20 cellular contexts compared by ENCODE assay signal in genomic region chr10:87691515-87692070, GRCh38. TPM values are rescaled to one million over a fixed set of nuclear protein-coding genes. Genes with fewer than 3 reads are reported as not detected.
DNase-seq lines count a peak whose midpoint lies in the region; ATAC-seq, FAIRE-seq and TF ChIP-seq lines count a peak whose summit lies in the region.
"Had no signal": no experiment of that assay in that cellular context is flagged by ENCODE, and none has a peak within 500 bp of the region (broad histone marks: within the 10 kb centered on the region; RNA-seq: fewer than 3 reads in every experiment).

No MANE protein-coding gene starts in this region.

- no peaks in the 10 kb centered on the region for H3K9me2 ChIP-seq in OCI-LY7 (ENCODE audit: insufficient read depth, low read length)

- no peak for TF ChIP-seq CTCF in neutrophil (IDR thresholded peaks at IDR 0.05)
- TF ChIP-seq CTCF in OCI-LY7 (conservative IDR thresholded peaks at IDR 0.05; ENCODE audit: low read length), result no peak

- no TSS peak for BruUV-seq in OCI-LY7 (replicated peaks; lab: Mats Ljungman, UMichigan)

- intact Hi-C loops in sciatic nerve (cut with DNase I) (no loop called here), OCI-LY7 (cut with micrococcal nuclease; ENCODE audit: unreplicated experiment) (no loop called here)

- POLR2A ChIA-PET in OCI-LY7 (lab: Charles Lee), result interaction anchor here (1.2 kb wide), 1 partner anchor 65 kb away, joined by 4 read pairs; no protein-coding TSS in a partner anchor

- H3K36me3 ChIP-seq in neutrophil (no peaks in the 10 kb centered on the region), OCI-LY7 (ENCODE audit: insufficient read depth, low read length) (no peaks in the 10 kb centered on the region)
- H3K36me3 ChIP-seq: gastroesophageal sphincter, SJCRH30 had no signal

- H2AFZ ChIP-seq in OCI-LY7 (ENCODE audit: low read length), result no peak overlapping the region

- CTCF ChIA-PET in OCI-LY7 (lab: Charles Lee; ENCODE audit: unreplicated experiment), result no interaction called here

- DNase-seq in H54 (ENCODE audit: insufficient read length, low spot score), result no peak
- peak; percentile 66 for DNase-seq in NCI-H226
- peak; percentile 19 for DNase-seq in dermis blood vessel endothelial cell
- DNase-seq in sciatic nerve (ENCODE audit: low spot score), result no peak
- DNase-seq in OCI-LY7 (ENCODE audit: low spot score), result no peak
- DNase-seq in activated CD4-positive, alpha-beta T cell treated with anti-CD3 and anti-CD28 coated beads for 48 hours, result no peak
- DNase-seq: activated CD4-positive, CD25-positive, alpha-beta regulatory T cell treated with anti-CD3 and anti-CD28 coated beads, Interleukin-2, amount 50 U/mL, for 72 hours; activated naive CD8-positive, alpha-beta T cell treated with anti-CD3 and anti-CD28 coated beads, Interleukin-2, amount 50 U/mL, for 24 hours; CD4-positive, alpha-beta memory T cell; cortex of kidney; NCI-H1417; NCI-H2171; NCI-H69; right cardiac atrium; SJCRH30; stimulated activated CD4-positive, alpha-beta T cell treated with anti-CD3 and anti-CD28 coated beads, Interleukin-15, amount 100 ng/mL, for 24 hours had no signal

- ATAC-seq in sciatic nerve, result no peak
- ATAC-seq: activated naive CD8-positive, alpha-beta T cell treated with anti-CD3 and anti-CD28 coated beads, Interleukin-2, amount 50 U/mL, for 24 hours; gastroesophageal sphincter; left lobe of liver had no signal

- no peaks in the 10 kb centered on the region for H3K79me2 ChIP-seq in OCI-LY7 (ENCODE audit: insufficient read depth, low read depth, low read length)

- H3K27ac ChIP-seq in neutrophil, result peak overlapping the region; percentile 73
- H3K27ac ChIP-seq in OCI-LY7 (ENCODE audit: low read depth, low read length, poor library complexity, severe bottlenecking), result no peak overlapping the region
- H3K27ac ChIP-seq: gastroesophageal sphincter, KMS-11, SJCRH30 had no signal

- no peaks in the 10 kb centered on the region for H4K20me1 ChIP-seq in OCI-LY7 (ENCODE audit: insufficient read depth, low read length)

- no peaks in the 10 kb centered on the region for H3K27me3 ChIP-seq in neutrophil
- H3K27me3 ChIP-seq: gastroesophageal sphincter, SJCRH30 had no signal

- H3K4me1 ChIP-seq in neutrophil (ENCODE audit: control insufficient read depth in 1 of 2, insufficient read depth in 1 of 2, low read depth in 1 of 2, low read length in 1 of 2) (peaks cover 32 to 33% of the 10 kb centered on the region in 2 experiments), OCI-LY7 (ENCODE audit: insufficient read depth, low read length, poor library complexity, severe bottlenecking) (no peaks in the 10 kb centered on the region)
- H3K4me1 ChIP-seq: SJCRH30 had no signal

- no peak overlapping the region for H3K4me2 ChIP-seq in OCI-LY7 (ENCODE audit: low read length)
- H3K4me2 ChIP-seq: KMS-11 had no signal

- TF ChIP-seq POLR2A in H54 (IDR thresholded peaks at IDR 0.05; ENCODE audit: low read depth, low read length), result no peak

- H3K9me3 ChIP-seq in neutrophil (no peaks in the 10 kb centered on the region), OCI-LY7 (ENCODE audit: low read length) (no peaks in the 10 kb centered on the region)
- H3K9me3 ChIP-seq: gastroesophageal sphincter, SJCRH30 had no signal

- peak overlapping the region in 1 of 2 experiments; percentile 19 for H3K4me3 ChIP-seq in neutrophil (ENCODE audit: low read depth in 1 of 2, low read length in 1 of 2)
- no peak overlapping the region for H3K4me3 ChIP-seq in OCI-LY7 (ENCODE audit: low read depth, low read length, poor library complexity, severe bottlenecking)
- H3K4me3 ChIP-seq: gastroesophageal sphincter, SJCRH30 had no signal

- peak; percentile 50 for FAIRE-seq in H54 (lab: Jason Lieb, UNC)

RNA-seq across cellular contexts. Expression of gene PAPSS2, which starts 31.9 kb away (rescaled TPM):
- total RNA-seq in dermis blood vessel endothelial cell (98.9 and 138 TPM in 2 replicates), sciatic nerve (32.3 TPM), OCI-LY7 (2022) (not detected in 2 replicates)
- total RNA-seq in OCI-LY7 (2014; rRNA removed; shearing (Covaris generic)), result 0.03 TPM in 1 of 2 replicates, not detected in the other

Comparison
In these comparisons a context has a peak if more than half of its experiments do, and no peak if none do; other contexts are left out.
1. DNase-seq: peak in NCI-H226 (single experiment) and dermis blood vessel endothelial cell (single experiment); none in H54 (single experiment), sciatic nerve (single experiment), OCI-LY7 (single experiment) and activated CD4-positive, alpha-beta T cell treated with anti-CD3 and anti-CD28 coated beads for 48 hours (single experiment).
2. RNA of gene PAPSS2, which starts 31.9 kb away (total RNA-seq): 98.9 to 138 TPM in dermis blood vessel endothelial cell and 32.3 TPM in sciatic nerve (single experiment); 0.03 TPM in OCI-LY7; every median in the first group is over 10 times any median in the second.